8 cellular contexts compared by ENCODE assay signal in genomic region chr1:109075531-109076490, GRCh38. TPM values are rescaled to one million over a fixed set of nuclear protein-coding genes. Genes with fewer than 3 reads are reported as not detected.
DNase-seq lines count a peak whose midpoint lies in the region; ATAC-seq, FAIRE-seq and TF ChIP-seq lines count a peak whose summit lies in the region.

Gene TAF13 (minus strand): TSS chr1:109076003. CDS start chr1:109075947, 56 bp downstream.

- peaks cover 11% of the 10 kb centered on the region for H3K27me3 Mint-ChIP-seq in endothelial cell (ENCODE audit: unreplicated experiment)

- peak within 1 kb of the TSS; percentile 100 for H3K27ac Mint-ChIP-seq in endothelial cell (ENCODE audit: unreplicated experiment)

- H3K9me3 Mint-ChIP-seq in endothelial cell (ENCODE audit: unreplicated experiment) = no peaks in the 10 kb centered on the region

- H3K4me3 Mint-ChIP-seq in endothelial cell (ENCODE audit: unreplicated experiment) = peak within 1 kb of the TSS; percentile 98

- peak within 1 kb of the TSS; percentile 95 for H3K9ac ChIP-seq in HUES6 (ENCODE audit: low read length)
- peak within 1 kb of the TSS; percentile 87 for H3K9ac ChIP-seq in OCI-LY3 (ENCODE audit: low read length)

- DNase-seq in D721Med (ENCODE audit: insufficient read length, low spot score) (peak; percentile 74), endothelial cell (ENCODE audit: low spot score) (peak; percentile 97), midbrain (lab: John Stamatoyannopoulos, UW) (peak; percentile 97)
- DNase-seq in activated CD8-positive, alpha-beta memory T cell treated with anti-CD3 and anti-CD28 coated beads, Interleukin-2, amount 50 U/mL, for 48 hours = peak; percentile 95
- DNase-seq in stimulated activated CD8-positive, alpha-beta memory T cell treated with anti-CD3 and anti-CD28 coated beads, Interleukin-2, amount 100 ng/mL, for 1 hour (ENCODE audit: low read depth in 2 of 2) = peak; percentile 75 to 77

- peak within 1 kb of the TSS; percentile 99 for H3K4me3 ChIP-seq in HUES6 (ENCODE audit: low read depth, low read length)
- H3K4me3 ChIP-seq in OCI-LY3 (ENCODE audit: low read length) = peak within 1 kb of the TSS; percentile 99

- H3K4me1 Mint-ChIP-seq in endothelial cell (ENCODE audit: unreplicated experiment) = peaks cover 23% of the 10 kb centered on the region

- peak; percentile 99 for ATAC-seq in GM21423 (IDR thresholded peaks at IDR 0.05; ENCODE audit: unreplicated experiment)

- peaks cover 13% of the 10 kb centered on the region for H3K79me2 ChIP-seq in OCI-LY3 (ENCODE audit: low read length)

- TF ChIP-seq CTCF in D721Med (IDR thresholded peaks at IDR 0.05; ENCODE audit: insufficient read depth, missing control alignments) (no peak), OCI-LY3 (IDR thresholded peaks at IDR 0.05; ENCODE audit: low read depth, low read length) (no peak), endothelial cell (IDR thresholded peaks at IDR 0.05; ENCODE audit: unreplicated experiment) (no peak)

- H3K27me3 ChIP-seq in HUES6 (ENCODE audit: control insufficient read depth, insufficient read depth, low read length) (no peaks in the 10 kb centered on the region), OCI-LY3 (ENCODE audit: low read depth, low read length) (no peaks in the 10 kb centered on the region)

- peak within 1 kb of the TSS; percentile 86 for H3K27ac ChIP-seq in HUES6 (ENCODE audit: low read depth, low read length)
- peak within 1 kb of the TSS; percentile 71 for H3K27ac ChIP-seq in OCI-LY3 (ENCODE audit: low read length)

- H3K4me2 ChIP-seq in OCI-LY3 (ENCODE audit: low read length) = peak within 1 kb of the TSS; percentile 93

- peaks cover 4% of the 10 kb centered on the region for H3K36me3 Mint-ChIP-seq in endothelial cell (ENCODE audit: low read depth, unreplicated experiment)

- peaks cover 19% of the 10 kb centered on the region for H3K36me3 ChIP-seq in HUES6 (ENCODE audit: control insufficient read depth, insufficient read depth, low read length)
- H3K36me3 ChIP-seq in OCI-LY3 (replicated peaks; ENCODE audit: low read depth, low read length) = no peaks in the 10 kb centered on the region

- no peaks in the 10 kb centered on the region for H4K20me1 ChIP-seq in OCI-LY3 (ENCODE audit: insufficient read depth, low read length)

- H3K9me3 ChIP-seq in HUES6 (ENCODE audit: control insufficient read depth, insufficient read depth, low read depth, low read length) (no peaks in the 10 kb centered on the region), OCI-LY3 (ENCODE audit: insufficient read depth, low read length) (no peaks in the 10 kb centered on the region)

- FAIRE-seq in D721Med (lab: Jason Lieb, UNC) = no peak

- H3K4me1 ChIP-seq in HUES6 (ENCODE audit: control insufficient read depth, insufficient read depth, low read length) (peaks cover 8% of the 10 kb centered on the region; the same call in 1 of the 2 replicates), OCI-LY3 (ENCODE audit: low read length) (peaks cover 16% of the 10 kb centered on the region)

- peak within 1 kb of the TSS; percentile 91 for H2AFZ ChIP-seq in OCI-LY3 (ENCODE audit: low read depth, low read length)

RNA-seq across cellular contexts. Expression of gene TAF13, which starts in this region (rescaled TPM):
- total RNA-seq in endothelial cell (ENCODE audit: unreplicated experiment) = 33.7 TPM

Comparison
In these comparisons a context has a peak if more than half of its experiments do, and no peak if none do; other contexts are left out.
1. Peak in every context shown above with its lines: DNase-seq, ATAC-seq, H3K4me3 ChIP-seq and H3K27ac ChIP-seq.